Comparison of ENCODE assay signal across 8 cellular contexts in genomic region chr13:23466144-23467002, GRCh38. TPM values are rescaled to one million over a fixed set of nuclear protein-coding genes. Genes with fewer than 3 reads are reported as not detected.
A peak's percentile ranks its signal among the peaks of the same experiment; 100 is the strongest.
DNase-seq lines count a peak whose midpoint lies in the region; ATAC-seq, FAIRE-seq and TF ChIP-seq lines count a peak whose summit lies in the region.

No MANE protein-coding gene starts in this region.

- peaks cover 34% of the 10 kb centered on the region for H3K27me3 Mint-ChIP-seq in activated CD4-positive, alpha-beta T cell treated with anti-CD3 and anti-CD28 coated beads, Interleukin-2, amount 10 ng/mL, durations not matched to agents 24 days and 14 days

- intact Hi-C loops in activated CD4-positive, alpha-beta T cell treated with anti-CD3 and anti-CD28 coated beads, Interleukin-2, amount 10 ng/mL, durations not matched to agents 24 days and 14 days (cut with micrococcal nuclease): loop anchor here (1.0 to 10.0 kb wide), 4 partner anchors 108 to 436 kb away; partner anchors contain the start of genes MIPEP and TNFRSF19
- intact Hi-C loops in left lung (cut with DNase I): loop anchor here in 1 of 2 donors (10.0 kb wide), 1 partner anchor 408 kb away; no protein-coding TSS in a partner anchor

- H3K9me3 ChIP-seq in A549 (no peaks in the 10 kb centered on the region), left lung (no peaks in the 10 kb centered on the region)

- H3K4me2 ChIP-seq in A549: peak overlapping the region; percentile 93

- POLR2A ChIA-PET in A549 (lab: Yijun Ruan, JAX): no interaction called here

- 0 out of 3 replicates have a peak, but pooled peaks cover 3% of the 10 kb centered on the region for H3K4me1 ChIP-seq in A549
- peaks cover 3 to 16% of the 10 kb centered on the region in 2 donors for H3K4me1 ChIP-seq in left lung

- H3K27me3 ChIP-seq in left lung: no peaks in the 10 kb centered on the region

- H3K9me3 Mint-ChIP-seq in activated CD4-positive, alpha-beta T cell treated with anti-CD3 and anti-CD28 coated beads, Interleukin-2, amount 10 ng/mL, durations not matched to agents 24 days and 14 days: no peaks in the 10 kb centered on the region

- peak overlapping the region; percentile 72 for H3K4me3 Mint-ChIP-seq in activated CD4-positive, alpha-beta T cell treated with anti-CD3 and anti-CD28 coated beads, Interleukin-2, amount 10 ng/mL, durations not matched to agents 24 days and 14 days

- CTCF ChIA-PET in A549 (lab: Yijun Ruan, JAX): interaction anchor here (0.6 to 2.4 kb wide), 18 partner anchors 9 to 493 kb away, joined by 3 to 22 read pairs (median 3); partner anchors contain the start of genes MIPEP and SACS

- peak overlapping the region; percentile 35 for H3K27ac Mint-ChIP-seq in activated CD4-positive, alpha-beta T cell treated with anti-CD3 and anti-CD28 coated beads, Interleukin-2, amount 10 ng/mL, durations not matched to agents 24 days and 14 days

- ATAC-seq in A549 (peak; percentile 94 to 95), GM18519 (IDR thresholded peaks at IDR 0.05; ENCODE audit: low FRiP score, unreplicated experiment) (peak; percentile 65), HG03064 (IDR thresholded peaks at IDR 0.05; ENCODE audit: low read depth, unreplicated experiment) (peak; percentile 81), left lung (peak; percentile 96)

- peak; percentile 69 to 74 for TF ChIP-seq RAD21 in A549 (conservative IDR thresholded peaks at IDR 0.05 in 1 of 2, IDR thresholded peaks at IDR 0.05 in 1 of 2)

- TF ChIP-seq CTCF in A549 (IDR thresholded peaks at IDR 0.05) (peak; percentile 50), left lung (IDR thresholded peaks at IDR 0.05) (peak; percentile 41 to 44)

- no peak for TF ChIP-seq EP300 in A549 (IDR thresholded peaks at IDR 0.05)

- peak; percentile 41 to 76 for DNase-seq in A549 (ENCODE audit: low read depth in 1 of 2, low spot score in 1 of 2)
- peak; percentile 77 for DNase-seq in NCI-H345 (lab: John Stamatoyannopoulos, UW)
- peak; percentile 85 for DNase-seq in activated CD4-positive, alpha-beta T cell treated with anti-CD3 and anti-CD28 coated beads, Interleukin-2, amount 10 ng/mL, durations not matched to agents 24 days and 14 days
- peak; percentile 74 for DNase-seq in dedifferentiated amniotic fluid mesenchymal stem cell (ENCODE audit: extremely low spot score)
- peak; percentile 69 to 90 for DNase-seq in left lung
- DNase-seq in stimulated activated CD4-positive, alpha-beta T cell treated with anti-CD3 and anti-CD28 coated beads, Interleukin-4, amount 100 ng/mL, for 1 hour: peak; percentile 62

- no peaks in the 10 kb centered on the region for H3K36me3 ChIP-seq in left lung

- H3K4me1 Mint-ChIP-seq in activated CD4-positive, alpha-beta T cell treated with anti-CD3 and anti-CD28 coated beads, Interleukin-2, amount 10 ng/mL, durations not matched to agents 24 days and 14 days: peaks cover 5% of the 10 kb centered on the region

- TF ChIP-seq POLR2A in A549 (IDR thresholded peaks at IDR 0.05; ENCODE audit: low read length): no peak

- 4% methylated on average over 25 of the region's 64 CpGs for WGBS in A549 (ENCODE audit: missing lambda C conversion rate)

- H3K4me3 ChIP-seq in A549 (peak overlapping the region; percentile 49), left lung (peak overlapping the region; percentile 44 to 48)

- H3K36me3 Mint-ChIP-seq in activated CD4-positive, alpha-beta T cell treated with anti-CD3 and anti-CD28 coated beads, Interleukin-2, amount 10 ng/mL, durations not matched to agents 24 days and 14 days (ENCODE audit: low read depth): no peaks in the 10 kb centered on the region

- FAIRE-seq in A549 (lab: Jason Lieb, UNC): no peak

- H3K27ac ChIP-seq in A549 (peak overlapping the region; percentile 79 to 91), left lung (peak overlapping the region; percentile 63 to 79)

TF ChIP-seq in A549, 52 proteins besides CTCF, POLR2A, EP300 and RAD21:
- TF ChIP-seq SMC3 (IDR thresholded peaks at IDR 0.05) (peak; percentile 48), KDM5A (IDR thresholded peaks at IDR 0.05) (peak; percentile 41; the same call in 1 of the 2 replicates), MAX (IDR thresholded peaks at IDR 0.05) (peak; percentile 83), E2F6 (IDR thresholded peaks at IDR 0.05; ENCODE audit: borderline replicate concordance, low read depth) (peak; percentile 79), ESRRA (IDR thresholded peaks at IDR 0.05; ENCODE audit: borderline replicate concordance, low read length) (no peak)

RNA-seq across cellular contexts. Expression of gene SACS, which starts 32.9 kb away (rescaled TPM):
- polyA plus RNA-seq in A549 (2011; rRNA removed): 22.0 and 23.8 TPM in 2 replicates
- 7.3 and 7.8 TPM in 2 replicates for polyA plus RNA-seq in A549 (2012; cell fraction: cytosol; rRNA removed)
- 8.4 and 11.1 TPM in 2 replicates for polyA plus RNA-seq in A549 (2012; cell fraction: nucleus; rRNA removed)
- polyA plus RNA-seq in A549 (2017; fragmentation: RNase III; extraction: RNeasy Plus Mini Kit Qiagen cat#74134 plus additional on column Dnase treatment): 6.6 to 7.5 TPM (median 6.9 TPM) in 3 replicates
- polyA minus RNA-seq in A549 (2011; rRNA and poly(A)+ RNA removed): 98.6 and 120 TPM in 2 replicates
- total RNA-seq in activated CD4-positive, alpha-beta T cell treated with anti-CD3 and anti-CD28 coated beads, Interleukin-2, amount 10 ng/mL, durations not matched to agents 24 days and 14 days: 33.3 and 36.0 TPM in 2 replicates
- 10 to 100 TPM; 10.9 to 11.5 TPM for total RNA-seq in left lung

Comparison
In these comparisons a context has a peak if more than half of its experiments do, and no peak if none do; other contexts are left out.
1. Peak in every context shown above with its lines: DNase-seq, ATAC-seq, H3K4me3 ChIP-seq and H3K27ac ChIP-seq.